14 cellular contexts compared by ENCODE assay signal in genomic region chr1:79667848-79668696, GRCh38.
A peak's percentile ranks its signal among the peaks of the same experiment; 100 is the strongest.
DNase-seq lines count a peak whose midpoint lies in the region; ATAC-seq and TF ChIP-seq lines count a peak whose summit lies in the region.
"Had no signal": no experiment of that assay in that cellular context is flagged by ENCODE, and none has a peak within 500 bp of the region (broad histone marks: within the 10 kb centered on the region; RNA-seq: fewer than 3 reads in every experiment).

No MANE protein-coding gene starts in this region.

- H3K4me3 ChIP-seq in coronary artery, result no peak overlapping the region
- H3K4me3 ChIP-seq: breast epithelium, PC-9 had no signal

- H3K27me3 Mint-ChIP-seq in T-helper 17 cell, result no peaks in the 10 kb centered on the region

- no peaks in the 10 kb centered on the region for H3K9me3 ChIP-seq in T-helper 17 cell (ENCODE audit: control insufficient read depth, low read length, poor library complexity, severe bottlenecking)
- H3K9me3 ChIP-seq: breast epithelium had no signal

- ATAC-seq in GM18502 (IDR thresholded peaks at IDR 0.05; ENCODE audit: poor library complexity, unreplicated experiment) (peak; percentile 83), HG02973 (IDR thresholded peaks at IDR 0.05; ENCODE audit: unreplicated experiment) (peak; percentile 85), T-helper 17 cell (no peak)

- H3K27ac ChIP-seq in coronary artery, result no peak overlapping the region
- H3K27ac ChIP-seq: breast epithelium, PC-9 had no signal

- DNase-seq in GM20000 (ENCODE audit: low spot score) (peak; percentile 2), MV-4-11 (lab: John Stamatoyannopoulos, UW) (peak; percentile 46), cerebellar cortex (ENCODE audit: low spot score) (no peak), coronary artery (ENCODE audit: low spot score) (no peak), T-helper 17 cell (no peak)
- DNase-seq in central memory CD4-positive, alpha-beta T cell, result no peak
- DNase-seq: activated T-cell treated with anti-CD3 and anti-CD28 coated beads, Interleukin-2, amount 50 U/mL, for 48 hours; AML-193; erythroblast; NCI-H1417 treated with DMSO at 0.1 percent for 48 hours; PC-9 had no signal

- TF ChIP-seq CTCF in GM20000 (IDR thresholded peaks at IDR 0.05; ENCODE audit: extremely low read depth, missing control alignments) (no peak), coronary artery (IDR thresholded peaks at IDR 0.05) (no peak)

- no peaks in the 10 kb centered on the region for H3K4me1 Mint-ChIP-seq in T-helper 17 cell

- no peaks in the 10 kb centered on the region for H3K36me3 Mint-ChIP-seq in T-helper 17 cell (ENCODE audit: low read depth)

- H3K4me3 Mint-ChIP-seq in T-helper 17 cell, result no peak overlapping the region

- no peak overlapping the region for H3K27ac Mint-ChIP-seq in T-helper 17 cell

Comparison
In these comparisons a context has a peak if more than half of its experiments do, and no peak if none do; other contexts are left out.
1. DNase-seq: peak in GM20000 (single experiment) and MV-4-11 (single experiment); none in cerebellar cortex (single experiment), central memory CD4-positive, alpha-beta T cell (single experiment), coronary artery (single experiment) and T-helper 17 cell (0 of 3).